ENCODE assay signal across 8 cellular contexts in the genomic region with DNA sequence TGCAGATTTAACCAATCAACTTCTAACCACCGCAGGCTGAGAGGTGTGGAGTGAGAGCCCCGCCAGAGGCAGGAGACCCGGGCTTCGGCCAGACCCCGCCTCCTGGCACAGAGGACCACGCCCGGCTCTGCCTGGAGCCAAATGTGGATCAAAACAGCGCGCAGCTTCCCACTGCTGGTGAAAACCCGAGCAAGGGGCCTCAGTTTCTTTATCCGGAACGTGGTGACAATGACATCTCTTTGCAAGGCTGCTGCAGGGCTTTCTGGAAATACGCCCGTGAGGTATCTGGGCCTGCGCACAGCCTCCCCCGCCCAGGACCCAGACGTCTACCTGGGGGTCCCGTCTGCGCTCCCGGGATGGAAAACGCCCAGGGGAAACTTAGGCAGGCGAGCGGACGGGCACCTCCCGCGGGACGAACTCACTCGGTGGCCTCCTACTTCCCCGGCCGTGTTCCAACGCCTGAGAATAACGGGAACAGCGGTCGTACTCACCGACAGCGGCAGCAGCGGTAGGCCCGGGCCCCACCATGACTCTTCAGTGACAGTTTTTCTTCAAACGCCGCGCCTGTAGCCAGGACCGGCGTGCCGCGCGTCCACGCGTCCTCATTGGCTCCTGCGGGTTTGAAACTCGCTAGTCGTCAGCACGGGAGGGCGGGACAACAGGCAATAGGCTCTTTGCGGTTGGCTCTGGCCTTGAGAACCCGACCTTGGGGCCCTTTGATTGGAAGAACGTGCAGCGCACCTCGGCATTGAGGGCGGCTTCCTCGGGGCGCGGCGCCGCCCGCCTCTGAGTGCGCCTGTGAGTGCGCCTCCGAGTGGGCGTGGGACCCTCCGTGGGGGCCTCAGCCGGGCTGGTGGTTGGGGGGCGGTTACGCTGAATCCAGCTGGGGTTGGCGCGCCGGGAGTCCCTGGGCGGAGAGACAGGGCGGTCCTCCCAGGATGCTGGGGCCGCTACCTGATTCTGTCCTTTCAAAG. TPM values are rescaled to one million over a fixed set of nuclear protein-coding genes. Genes with fewer than 3 reads are reported as not detected.
DNase-seq lines count a peak whose midpoint lies in the region; ATAC-seq and TF ChIP-seq lines count a peak whose summit lies in the region.

Gene CKAP2L, minus strand, starts transcription at position 539 of the 974 bp plus-strand sequence. Its CDS starts 11 bp downstream, at position 528.

- DNase-seq in CD1c-positive myeloid dendritic cell (ENCODE audit: extremely low spot score) (peak; percentile 98), NCI-H82 (lab: John Stamatoyannopoulos, UW) (peak; percentile 99), dorsolateral prefrontal cortex (peak; percentile 90 to 98 (median 97))
- peak; percentile 93 to 94 for DNase-seq in activated CD4-positive, alpha-beta T cell treated with anti-CD3 and anti-CD28 coated beads, Interleukin-2, amount 50 U/mL, for 4 hours
- peak; percentile 94 for DNase-seq in stimulated activated CD4-positive, alpha-beta T cell treated with anti-CD3 and anti-CD28 coated beads, Interleukin-4, amount 100 ng/mL, for 1 hour

- no peaks in the 10 kb centered on the region for H3K9me3 ChIP-seq in liver (ENCODE audit: control insufficient read depth in 4 of 4, low read length in 3 of 4)

- H3K27ac ChIP-seq in dorsolateral prefrontal cortex, result peak within 1 kb of the TSS in 24 of 59 donors; percentile 2 to 84 (median 35)
- H3K27ac ChIP-seq in liver (ENCODE audit: low read depth in 1 of 2, low read length in 2 of 2), result no peak within 1 kb of the TSS

- H3K9ac ChIP-seq in liver (ENCODE audit: low read depth in 1 of 2, low read length in 2 of 2), result no peak within 1 kb of the TSS

- WGBS in liver, result under 1% methylated on average over 79 of the region's 79 CpGs

- TF ChIP-seq RAD21 in liver (IDR thresholded peaks at IDR 0.05), result peak; percentile 20 to 50

- H3K27me3 ChIP-seq in dorsolateral prefrontal cortex (no peaks in the 10 kb centered on the region), liver (ENCODE audit: control insufficient read depth in 4 of 4, insufficient read depth in 4 of 4, low read length in 3 of 4) (no peaks in the 10 kb centered on the region)

- H3K36me3 ChIP-seq in liver (ENCODE audit: control insufficient read depth in 4 of 4, insufficient read depth in 3 of 4, low read depth in 1 of 4, low read length in 3 of 4), result no peaks in the 10 kb centered on the region

- H3K4me1 ChIP-seq in liver (ENCODE audit: control insufficient read depth in 4 of 4, insufficient read depth in 4 of 4, low read length in 3 of 4), result peaks cover 2 to 14% (median 12%) of the 10 kb centered on the region in 4 donors

- ATAC-seq in GM19452 (IDR thresholded peaks at IDR 0.05; ENCODE audit: unreplicated experiment) (peak; percentile 99), HG03575 (IDR thresholded peaks at IDR 0.05; ENCODE audit: extremely low read depth, insufficient number of reproducible peaks, low FRiP score, unreplicated experiment) (peak; percentile 91)

- peak in 33 of 56 donors; percentile 9 to 63 (median 30) for TF ChIP-seq CTCF in dorsolateral prefrontal cortex (IDR thresholded peaks at IDR 0.05 in 54 of 56, conservative IDR thresholded peaks at IDR 0.05 in 2 of 56; ENCODE audit: low read depth in 1 of 56, partially characterized antibody in 56 of 56)
- TF ChIP-seq CTCF in liver (IDR thresholded peaks at IDR 0.05; ENCODE audit: low read depth, low read length, missing input control), result no peak

- intact Hi-C loops in dorsolateral prefrontal cortex (cut with DNase I), result loop anchor here in 1 of 2 donors (5.0 kb wide), 1 partner anchor 118 kb away; no protein-coding TSS in a partner anchor

- peak within 1 kb of the TSS; percentile 62 to 99 (median 82) for H3K4me3 ChIP-seq in dorsolateral prefrontal cortex
- peak within 1 kb of the TSS; percentile 64 to 93 (median 73) for H3K4me3 ChIP-seq in liver (ENCODE audit: low read depth in 1 of 3, low read length in 3 of 3)

TF ChIP-seq in liver, 16 proteins besides CTCF, POLR2A, EP300 and RAD21:
- TF ChIP-seq MAX (IDR thresholded peaks at IDR 0.05) (peak; percentile 45), HNF4A (conservative IDR thresholded peaks at IDR 0.05) (no peak), RXRA (IDR thresholded peaks at IDR 0.05) (peak in 1 of 2 donors; percentile 35), YY1 (IDR thresholded peaks at IDR 0.05) (peak; percentile 69), NR2F2 (IDR thresholded peaks at IDR 0.05) (no peak), HNF4G (IDR thresholded peaks at IDR 0.05) (no peak), TAF1 (conservative IDR thresholded peaks at IDR 0.05) (no peak), SP1 (IDR thresholded peaks at IDR 0.05) (peak; percentile 66), EGR1 (IDR thresholded peaks at IDR 0.05; ENCODE audit: low read depth in 2 of 2) (no peak)

RNA-seq across cellular contexts. Expression of gene CKAP2L, which starts in this region (rescaled TPM):
- total RNA-seq in dorsolateral prefrontal cortex (1 to 10 TPM in 11 of 120 experiments, under 1 TPM in 82, not detected in 27; 0.09 to 1.7 (median 0.47) TPM), liver (10 to 100 TPM in 1 of 2 donors, not detected in 1; 15.9 TPM)
- under 1 TPM; 0.19 to 0.91 TPM for polyA plus RNA-seq in liver
